ENCODE assay signal across 23 cellular contexts in the genomic region with DNA sequence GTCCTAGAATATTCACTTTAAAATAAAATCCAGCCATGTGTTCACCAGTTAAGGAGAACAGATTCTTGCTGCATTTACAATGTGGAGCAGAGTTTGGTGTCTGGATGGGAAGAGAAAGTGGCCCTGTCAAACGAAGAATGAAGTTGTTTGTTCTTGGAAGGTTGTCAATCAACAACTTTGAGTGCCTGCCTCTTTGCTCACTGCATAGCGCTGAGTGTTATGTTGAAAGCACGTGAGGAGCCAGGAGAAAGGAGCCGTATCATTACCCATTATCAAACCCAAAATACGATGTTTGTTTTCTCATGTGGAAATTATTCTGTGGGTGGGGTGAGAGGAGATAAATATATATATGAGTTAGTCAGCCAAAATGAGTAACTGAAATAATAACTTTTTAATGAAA.
"Had no signal": no experiment of that assay in that cellular context is flagged by ENCODE, and none has a peak within 500 bp of the region (broad histone marks: within the 10 kb centered on the region; RNA-seq: fewer than 3 reads in every experiment).

No MANE protein-coding gene starts in this region.

- H3K27me3 ChIP-seq: esophagus muscularis mucosa, foreskin keratinocyte had no signal

- DNase-seq: dermis blood vessel endothelial cell; dorsolateral prefrontal cortex; effector CD4-positive, alpha-beta T cell; effector memory CD4-positive, alpha-beta T cell; foreskin keratinocyte; glutamatergic neuron; head of caudate nucleus; heart right ventricle; hippocampal formation; islet precursor cell; kidney; kidney glomerular epithelial cell; left colon; left ventricle myocardium superior; mammary epithelial cell; mesendoderm; midbrain; naive thymus-derived CD4-positive, alpha-beta T cell had no signal

- H3K36me3 ChIP-seq: esophagus muscularis mucosa, heart right ventricle had no signal

- H3K27me3 Mint-ChIP-seq: memory B cell had no signal

- H3K4me1 Mint-ChIP-seq: memory B cell; naive thymus-derived CD4-positive, alpha-beta T cell had no signal

- H3K27ac ChIP-seq: coronary artery, dorsolateral prefrontal cortex, esophagus muscularis mucosa, foreskin keratinocyte, heart right ventricle had no signal

- ATAC-seq: foreskin keratinocyte; heart right ventricle; left colon; left lobe of liver; left ventricle myocardium superior; naive thymus-derived CD4-positive, alpha-beta T cell had no signal

- H3K4me3 ChIP-seq: coronary artery, dorsolateral prefrontal cortex, esophagus muscularis mucosa, heart right ventricle, lung had no signal

- H3K27ac Mint-ChIP-seq: memory B cell; naive thymus-derived CD4-positive, alpha-beta T cell had no signal

- H3K4me1 ChIP-seq: esophagus muscularis mucosa, foreskin keratinocyte, heart right ventricle had no signal

- H3K9me3 ChIP-seq: esophagus muscularis mucosa, heart right ventricle had no signal

- H3K4me3 Mint-ChIP-seq: memory B cell; naive thymus-derived CD4-positive, alpha-beta T cell had no signal

- H3K9me3 Mint-ChIP-seq: memory B cell had no signal

- H3K36me3 Mint-ChIP-seq: memory B cell; naive thymus-derived CD4-positive, alpha-beta T cell had no signal
